ENCODE assay signal across 8 cellular contexts in genomic region chr17:64988580-64989395, GRCh38.
DNase-seq lines count a peak whose midpoint lies in the region; ATAC-seq and TF ChIP-seq lines count a peak whose summit lies in the region.
"Not testable (repeated sequence)": the region's sequence is repeated elsewhere in the genome, so short reads cannot be mapped to it uniquely, and the experiment has no call there.

No MANE protein-coding gene starts in this region.

- not testable (repeated sequence) for H3K9me3 Mint-ChIP-seq in CD4-positive, alpha-beta memory T cell; activated naive CD8-positive, alpha-beta T cell treated with anti-CD3 and anti-CD28 coated beads, Interleukin-2, amount 50 U/mL, for 24 hours; natural killer cell

- not testable (repeated sequence) for H4K20me1 ChIP-seq in PC-9 (ENCODE audit: insufficient read depth)

- TF ChIP-seq EP300 in Ishikawa (IDR thresholded peaks at IDR 0.05; ENCODE audit: borderline replicate concordance), result not testable (repeated sequence)

- H3K4me1 ChIP-seq in CD4-positive, alpha-beta memory T cell (ENCODE audit: insufficient read depth, low read length), result peaks cover 36% of the 10 kb centered on the region
- peaks cover 81% of the 10 kb centered on the region for H3K4me1 ChIP-seq in PC-9 (replicated peaks; ENCODE audit: insufficient read depth)
- peaks cover 13% of the 10 kb centered on the region for H3K4me1 ChIP-seq in left ventricle myocardium inferior

- TF ChIP-seq CTCF in PC-9 (conservative IDR thresholded peaks at IDR 0.05); left ventricle myocardium inferior (IDR thresholded peaks at IDR 0.05; ENCODE audit: borderline replicate concordance); natural killer cell (IDR thresholded peaks at IDR 0.05): not testable (repeated sequence)

- H2AFZ ChIP-seq in PC-9, result not testable (repeated sequence)

- not testable (repeated sequence) for H3K27me3 ChIP-seq in CD4-positive, alpha-beta memory T cell (ENCODE audit: insufficient read depth, low read length); PC-9 (ENCODE audit: insufficient read depth, low read depth); left ventricle myocardium inferior (ENCODE audit: low read depth)

- not testable (repeated sequence) for H3K27me3 Mint-ChIP-seq in CD4-positive, alpha-beta memory T cell; activated naive CD8-positive, alpha-beta T cell treated with anti-CD3 and anti-CD28 coated beads, Interleukin-2, amount 50 U/mL, for 24 hours; natural killer cell (ENCODE audit: low read depth in 2 of 2)

- not testable (repeated sequence) for BruUV-seq in PC-9 (replicated peaks; lab: Mats Ljungman, UMichigan)

- H3K27ac ChIP-seq in CD4-positive, alpha-beta memory T cell (ENCODE audit: low read depth, low read length), result not testable (repeated sequence)
- H3K27ac ChIP-seq in PC-9 (peak overlapping the region; percentile 66), left ventricle myocardium inferior (replicated peaks) (peak overlapping the region; percentile 93)

- H3K4me1 Mint-ChIP-seq in CD4-positive, alpha-beta memory T cell, result peaks cover 24 to 36% (median 28%) of the 10 kb centered on the region in 4 donors
- H3K4me1 Mint-ChIP-seq in activated naive CD8-positive, alpha-beta T cell treated with anti-CD3 and anti-CD28 coated beads, Interleukin-2, amount 50 U/mL, for 24 hours, result peaks cover 76% of the 10 kb centered on the region
- H3K4me1 Mint-ChIP-seq in natural killer cell, result peaks cover 34 to 41% of the 10 kb centered on the region in 2 donors

- TF ChIP-seq RAD21 in Ishikawa (IDR thresholded peaks at IDR 0.05; ENCODE audit: low read depth), result not testable (repeated sequence)

- not testable (repeated sequence) for DNase-seq in CD4-positive, alpha-beta memory T cell; activated naive CD8-positive, alpha-beta T cell treated with anti-CD3 and anti-CD28 coated beads, Interleukin-2, amount 50 U/mL, for 24 hours
- DNase-seq in PC-9 (peak in 1 of 2 experiments; percentile 67), ecto neural progenitor cell (ENCODE audit: low spot score) (peak; percentile 21), left ventricle myocardium inferior (peak; percentile 66), natural killer cell (peak; percentile 31), stromal cell of bone marrow (ENCODE audit: low read depth) (peak; percentile 72)

- not testable (repeated sequence) for H3K36me3 Mint-ChIP-seq in CD4-positive, alpha-beta memory T cell; activated naive CD8-positive, alpha-beta T cell treated with anti-CD3 and anti-CD28 coated beads, Interleukin-2, amount 50 U/mL, for 24 hours (ENCODE audit: low read depth); natural killer cell

- not testable (repeated sequence) for H3K79me2 ChIP-seq in PC-9 (ENCODE audit: low read depth)

- peak overlapping the region in 6 of 7 donors; percentile 36 to 75 (median 60) for H3K27ac Mint-ChIP-seq in CD4-positive, alpha-beta memory T cell
- peak overlapping the region; percentile 77 for H3K27ac Mint-ChIP-seq in activated naive CD8-positive, alpha-beta T cell treated with anti-CD3 and anti-CD28 coated beads, Interleukin-2, amount 50 U/mL, for 24 hours
- H3K27ac Mint-ChIP-seq in natural killer cell, result peak overlapping the region; percentile 89 to 95

- peak overlapping the region; percentile 37 for H3K4me2 ChIP-seq in PC-9

- intact Hi-C loops in CD4-positive, alpha-beta memory T cell (cut with micrococcal nuclease), result loop anchor here (5.0 kb wide), 1 partner anchor 39 kb away; no protein-coding TSS in a partner anchor
- intact Hi-C loops in PC-9 (cut with micrococcal nuclease; ENCODE audit: unreplicated experiment); left ventricle myocardium inferior (cut with micrococcal nuclease): not testable (repeated sequence)
- intact Hi-C loops in natural killer cell (cut with micrococcal nuclease), result loop anchor here (1.0 to 5.0 kb wide), 3 partner anchors 35 to 114 kb away; partner anchors contain the start of gene GNA13

- H3K9me3 ChIP-seq in CD4-positive, alpha-beta memory T cell (ENCODE audit: control insufficient read depth in 1 of 2, low read length in 2 of 2); PC-9 (ENCODE audit: insufficient read depth, low read depth); left ventricle myocardium inferior (replicated peaks): not testable (repeated sequence)

- POLR2A ChIA-PET in CD4-positive, alpha-beta memory T cell (lab: Charles Lee; ENCODE audit: partially characterized antibody), result interaction anchor here (0.7 to 1.4 kb wide), 3 partner anchors 13 to 16 kb away, joined by 3 to 4 read pairs (median 4); no protein-coding TSS in a partner anchor
- POLR2A ChIA-PET in PC-9 (lab: Charles Lee; ENCODE audit: unreplicated experiment), result interaction anchor here (0.7 kb wide), 2 partner anchors 14 to 483 kb away, joined by 3 read pairs; no protein-coding TSS in a partner anchor

- H3K9me2 ChIP-seq in PC-9 (ENCODE audit: insufficient read depth), result not testable (repeated sequence)

- H3K4me3 Mint-ChIP-seq in CD4-positive, alpha-beta memory T cell; activated naive CD8-positive, alpha-beta T cell treated with anti-CD3 and anti-CD28 coated beads, Interleukin-2, amount 50 U/mL, for 24 hours; natural killer cell: not testable (repeated sequence)

- peak; percentile 30 for ATAC-seq in activated naive CD8-positive, alpha-beta T cell treated with anti-CD3 and anti-CD28 coated beads, Interleukin-2, amount 50 U/mL, for 24 hours
- ATAC-seq in natural killer cell, result peak; percentile 49 to 55 (median 50)

- H3K4me3 ChIP-seq in CD4-positive, alpha-beta memory T cell (ENCODE audit: low read length in 2 of 2); PC-9: not testable (repeated sequence)
- peak overlapping the region; percentile 30 for H3K4me3 ChIP-seq in left ventricle myocardium inferior

- H3K36me3 ChIP-seq in CD4-positive, alpha-beta memory T cell (ENCODE audit: insufficient read depth, low read length); PC-9 (ENCODE audit: low read depth); left ventricle myocardium inferior: not testable (repeated sequence)

- peaks cover 37% of the 10 kb centered on the region for H3F3A ChIP-seq in PC-9 (ENCODE audit: insufficient read depth, low read depth)

- CTCF ChIA-PET in CD4-positive, alpha-beta memory T cell (lab: Charles Lee; ENCODE audit: partially characterized antibody), result interaction anchor here (0.7 to 1.3 kb wide), 2 partner anchors 30 to 68 kb away, joined by 3 read pairs; partner anchors contain the start of gene GNA13
- CTCF ChIA-PET in PC-9 (lab: Charles Lee), result not testable (repeated sequence)

TF ChIP-seq in Ishikawa, 13 proteins besides CTCF, POLR2A, EP300 and RAD21:
- peak; percentile 55; the same call in 1 of the 2 replicates for TF ChIP-seq NFIC (IDR thresholded peaks at IDR 0.05)
